ENCODE assay signal across 28 cellular contexts in the genomic region with DNA sequence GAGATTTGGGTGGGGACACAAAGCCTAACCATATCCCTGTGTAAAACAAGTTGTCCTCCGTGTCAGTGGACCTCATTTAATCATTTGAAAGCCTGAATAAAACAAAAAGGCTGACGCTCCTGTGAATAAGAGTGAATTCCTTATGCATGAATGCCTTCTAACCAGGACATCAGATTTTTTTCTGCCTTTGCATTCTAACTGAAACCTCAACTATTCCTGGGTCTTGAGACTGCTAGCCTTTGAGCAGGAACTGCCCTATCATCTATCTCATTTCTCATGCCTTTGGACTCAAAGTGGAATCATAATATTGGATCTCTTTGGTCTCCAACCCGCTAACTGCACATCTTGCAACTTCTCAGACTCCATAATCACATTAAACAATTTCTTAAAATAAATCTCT.
A peak's percentile ranks its signal among the peaks of the same experiment; 100 is the strongest.
DNase-seq lines count a peak whose midpoint lies in the region; ATAC-seq and TF ChIP-seq lines count a peak whose summit lies in the region.
"Had no signal": no experiment of that assay in that cellular context is flagged by ENCODE, and none has a peak within 500 bp of the region (broad histone marks: within the 10 kb centered on the region; RNA-seq: fewer than 3 reads in every experiment).

No MANE protein-coding gene starts in this region.

- intact Hi-C loops in left lung (cut with DNase I): no loop called here

- no peak overlapping the region for H3K4me3 ChIP-seq in choroid plexus epithelial cell (ENCODE audit: low read depth, low read length)
- H3K4me3 ChIP-seq in left lung: no peak overlapping the region
- H3K4me3 ChIP-seq: dorsolateral prefrontal cortex, pancreas, Peyer's patch had no signal

- no peaks in the 10 kb centered on the region for H3K4me1 ChIP-seq in left lung
- H3K4me1 ChIP-seq: pancreas, Peyer's patch had no signal

- no peak for ATAC-seq in left lung
- ATAC-seq: left lobe of liver; pancreas; stimulated activated naive CD8-positive, alpha-beta T cell treated with anti-CD3 and anti-CD28 coated beads, Interleukin-15, Interleukin-2, amounts not matched to agents 100 U/mL and 50 U/mL, for 24 hours had no signal

- no peaks in the 10 kb centered on the region for H3K27me3 ChIP-seq in left lung
- H3K27me3 ChIP-seq: dorsolateral prefrontal cortex, pancreas, Peyer's patch had no signal

- DNase-seq in AG08395 (ENCODE audit: low spot score): peak; percentile 9
- DNase-seq in NCI-H226: peak; percentile 9
- peak; percentile 63 for DNase-seq in choroid plexus epithelial cell (ENCODE audit: low read depth)
- peak; percentile 87 for DNase-seq in kidney tubule cell (ENCODE audit: low spot score)
- DNase-seq in hippocampal formation (lab: John Stamatoyannopoulos, UW): no peak
- DNase-seq in cerebellar nuclear complex (lab: John Stamatoyannopoulos, UW): no peak
- DNase-seq in left lung: no peak
- DNase-seq in effector CD8-positive, alpha-beta T cell (lab: John Stamatoyannopoulos, UW): no peak
- DNase-seq: 8988T; activated CD4-positive, alpha-beta memory T cell treated with anti-CD3 and anti-CD28 coated beads, Interleukin-2, amount 10 ng/mL, durations not matched to agents 7 days and 5 days; activated CD8-positive, alpha-beta memory T cell treated with anti-CD3 and anti-CD28 coated beads, Interleukin-2, amount 50 U/mL, for 48 hours; AML-193; aorta; CD4-positive, CD25-positive, alpha-beta regulatory T cell; DND-41; dorsolateral prefrontal cortex; H9; hypothalamus; IMR-90; NCI-H146; NCI-H345; pancreas; Peyer's patch; retina; SHP77; small intestine; stimulated activated naive CD8-positive, alpha-beta T cell treated with anti-CD3 and anti-CD28 coated beads, Interleukin-15, Interleukin-2, amounts not matched to agents 100 U/mL and 50 U/mL, for 24 hours had no signal

- TF ChIP-seq CTCF in choroid plexus epithelial cell (conservative IDR thresholded peaks at IDR 0.05; ENCODE audit: low read depth, low read length) (no peak), left lung (IDR thresholded peaks at IDR 0.05) (no peak)

- peaks cover 0 to 19% of the 10 kb centered on the region in 2 donors for H3K9me3 ChIP-seq in left lung
- H3K9me3 ChIP-seq: pancreas, Peyer's patch had no signal

- no peaks in the 10 kb centered on the region for H3K36me3 ChIP-seq in left lung
- H3K36me3 ChIP-seq: pancreas, Peyer's patch had no signal

- H3K27ac ChIP-seq in left lung: no peak overlapping the region
- H3K27ac ChIP-seq: dorsolateral prefrontal cortex, pancreas, Peyer's patch had no signal

Comparison
In these comparisons a context has a peak if more than half of its experiments do, and no peak if none do; other contexts are left out.
1. DNase-seq: peak in AG08395 (single experiment), NCI-H226 (single experiment), choroid plexus epithelial cell (single experiment) and kidney tubule cell (single experiment); none in hippocampal formation (0 of 2), cerebellar nuclear complex (0 of 2), left lung (0 of 2) and effector CD8-positive, alpha-beta T cell (single experiment).